Comparison of ENCODE assay signal across 8 cellular contexts in genomic region chr2:175167792-175168563, GRCh38.
DNase-seq lines count a peak whose midpoint lies in the region; ATAC-seq and TF ChIP-seq lines count a peak whose summit lies in the region.

Gene ATF2 (minus strand): TSS chr2:175168203. CDS start chr2:175136443, 31,760 bp downstream.

- TF ChIP-seq CTCF in AG09319 (IDR thresholded peaks at IDR 0.05; ENCODE audit: low read depth, low read length) = no peak

- peak; percentile 93 for ATAC-seq in GM19035 (IDR thresholded peaks at IDR 0.05; ENCODE audit: unreplicated experiment)
- peak; percentile 94 for ATAC-seq in HG03354 (IDR thresholded peaks at IDR 0.05; ENCODE audit: poor library complexity, severe bottlenecking, unreplicated experiment)
- ATAC-seq in activated CD4-positive, CD25-positive, alpha-beta regulatory T cell treated with anti-CD3 and anti-CD28 coated beads, Interleukin-2, amount 50 U/mL, for 24 hours = peak; percentile 93

- DNase-seq in AG09319 (ENCODE audit: extremely low read depth, low read depth) (peak; percentile 99), NCI-H446 treated with DMSO at 0.1 percent for 48 hours (lab: John Stamatoyannopoulos, UW) (peak; percentile 99), cerebellar cortex (ENCODE audit: low spot score) (peak; percentile 100), iris pigment epithelial cell (ENCODE audit: low read depth) (peak; percentile 100)
- DNase-seq in stimulated activated CD4-positive, alpha-beta T cell treated with anti-CD3 and anti-CD28 coated beads, Interleukin-12 subunit alpha, Interleukin-12 subunit beta, amount 100 ng/mL, for 24 hours (ENCODE audit: low read depth in 2 of 2) = peak; percentile 95 to 96

Comparison
In these comparisons a context has a peak if more than half of its experiments do, and no peak if none do; other contexts are left out.
1. Peak in every context shown above with its lines: DNase-seq and ATAC-seq.